Comparison of ENCODE assay signal across 3 cellular contexts in the genomic region with DNA sequence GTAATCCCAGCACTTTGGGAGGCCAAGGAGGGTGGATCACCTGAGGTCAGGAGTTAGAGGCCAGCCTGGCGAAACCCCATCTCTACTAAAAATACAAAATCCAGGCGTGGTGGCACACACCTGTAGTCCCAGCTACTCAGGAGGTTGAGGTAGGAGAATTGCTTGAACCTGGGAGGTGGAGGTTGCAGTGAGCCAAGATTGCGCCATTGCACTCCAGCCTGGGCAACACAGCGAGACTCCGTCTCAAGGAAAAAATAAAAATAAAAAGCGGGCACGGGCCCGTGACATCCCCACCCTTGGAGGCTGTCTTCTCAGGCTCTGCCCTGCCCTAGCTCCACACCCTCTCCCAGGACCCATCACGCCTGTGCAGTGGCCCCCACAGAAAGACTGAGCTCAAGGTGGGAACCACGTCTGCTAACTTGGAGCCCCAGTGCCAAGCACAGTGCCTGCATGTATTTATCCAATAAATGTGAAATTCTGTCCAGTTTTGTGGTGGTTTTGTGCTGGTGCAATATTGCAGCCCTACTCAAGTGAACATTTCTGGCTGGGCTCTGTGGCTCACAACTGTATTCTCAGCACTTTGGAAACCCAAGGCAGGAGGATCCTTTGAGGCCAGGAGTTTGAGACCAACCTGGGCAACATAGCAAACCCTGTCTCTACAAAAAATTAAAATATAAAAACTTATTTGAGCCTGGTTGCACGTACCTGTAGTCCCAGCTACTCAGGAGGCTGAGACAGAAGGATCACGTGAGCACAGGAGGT. TPM values are rescaled to one million over a fixed set of nuclear protein-coding genes. Genes with fewer than 3 reads are reported as not detected.
"Had no signal": no experiment of that assay in that cellular context is flagged by ENCODE, and none has a peak within 500 bp of the region (broad histone marks: within the 10 kb centered on the region; RNA-seq: fewer than 3 reads in every experiment).

No MANE protein-coding gene starts in this region.

RNA-seq across cellular contexts. Expression of a gene that starts 50.3 kb away (rescaled TPM):
- total RNA-seq: foreskin keratinocyte, osteocyte, smooth muscle cell had no signal
